13 cellular contexts compared by ENCODE assay signal in the genomic region with DNA sequence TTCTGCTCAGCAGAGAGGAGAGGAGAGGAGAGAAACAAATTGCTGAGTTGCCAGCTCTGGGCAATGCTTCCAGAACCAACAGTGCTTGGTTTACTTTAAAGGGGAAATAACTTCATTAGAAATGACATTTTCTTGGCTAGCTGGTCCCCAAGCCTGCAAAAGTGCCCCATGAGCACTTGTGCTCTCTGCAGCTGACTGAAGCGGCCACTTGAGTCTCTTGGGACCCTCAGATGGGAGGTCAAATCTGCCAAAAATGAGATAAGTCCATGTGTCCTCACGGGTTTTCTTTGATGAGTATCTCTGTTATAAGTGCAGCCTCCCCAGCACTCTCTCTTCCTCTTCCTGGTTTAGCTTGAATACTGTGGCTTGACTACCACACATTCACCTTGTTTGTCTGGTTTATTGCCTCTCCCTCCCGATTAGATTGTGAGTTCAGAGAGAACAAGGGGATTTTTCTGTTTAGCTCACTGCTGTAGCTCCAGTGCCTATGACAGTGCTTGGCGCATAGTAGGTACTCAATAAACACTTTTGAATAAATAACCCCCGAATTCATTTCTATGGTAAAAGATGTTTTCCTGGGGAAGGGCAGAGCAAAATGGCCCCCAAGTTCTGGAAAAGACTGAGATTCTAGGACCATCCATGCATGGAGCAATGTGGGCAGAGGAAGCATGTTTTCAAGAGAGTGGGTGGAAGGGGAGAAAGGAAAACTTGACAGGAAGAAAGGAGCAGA.
DNase-seq lines count a peak whose midpoint lies in the region; ATAC-seq and TF ChIP-seq lines count a peak whose summit lies in the region.
"Had no signal": no experiment of that assay in that cellular context is flagged by ENCODE, and none has a peak within 500 bp of the region (broad histone marks: within the 10 kb centered on the region; RNA-seq: fewer than 3 reads in every experiment).

No MANE protein-coding gene starts in this region.

- no peaks in the 10 kb centered on the region for H3K27me3 ChIP-seq in mucosa of rectum (ENCODE audit: control insufficient read depth in 2 of 2, insufficient read depth in 2 of 2, low read length in 2 of 2)
- H3K27me3 ChIP-seq: upper lobe of right lung had no signal

- H3K4me1 ChIP-seq in mucosa of rectum (ENCODE audit: control insufficient read depth in 2 of 2, insufficient read depth in 2 of 2, low read length in 2 of 2), result peaks cover 13 to 29% of the 10 kb centered on the region in 2 donors

- H3K4me3 ChIP-seq in mucosa of rectum (ENCODE audit: low read length in 2 of 2), result peak overlapping the region in 1 of 2 donors; percentile 55
- H3K4me3 ChIP-seq: K562, upper lobe of right lung had no signal

- peak overlapping the region; percentile 73 for H3K27ac ChIP-seq in C4-2B
- peak overlapping the region; percentile 69 for H3K27ac ChIP-seq in VCaP
- peak overlapping the region; percentile 83 to 94 for H3K27ac ChIP-seq in mucosa of rectum (ENCODE audit: low read depth in 2 of 2, low read length in 2 of 2)
- no peak overlapping the region for H3K27ac ChIP-seq in caudate nucleus (ENCODE audit: low read depth, low read length)
- H3K27ac ChIP-seq: upper lobe of right lung had no signal

- H3K9ac ChIP-seq in mucosa of rectum (ENCODE audit: low read depth in 1 of 2, low read length in 2 of 2), result peak overlapping the region in 1 of 2 donors; percentile 51

- H3K9me3 ChIP-seq in mucosa of rectum (ENCODE audit: control insufficient read depth in 2 of 2, low read length in 2 of 2), result no peaks in the 10 kb centered on the region
- H3K9me3 ChIP-seq: upper lobe of right lung had no signal

- no peak for TF ChIP-seq CTCF in C4-2B (conservative IDR thresholded peaks at IDR 0.05)
- no peak for TF ChIP-seq CTCF in VCaP (conservative IDR thresholded peaks at IDR 0.05)

- ATAC-seq in GM21737 (IDR thresholded peaks at IDR 0.05; ENCODE audit: unreplicated experiment), result no peak
- ATAC-seq: K562, upper lobe of right lung had no signal

- no peaks in the 10 kb centered on the region for H3K36me3 ChIP-seq in mucosa of rectum (ENCODE audit: control insufficient read depth in 2 of 2, insufficient read depth in 2 of 2, low read length in 2 of 2)
- H3K36me3 ChIP-seq: upper lobe of right lung had no signal

- DNase-seq in LoVo (ENCODE audit: low spot score) (peak; percentile 16), NCI-H510A treated with DMSO at 0.1 percent for 48 hours (lab: John Stamatoyannopoulos, UW) (no peak), caudate nucleus (lab: John Stamatoyannopoulos, UW) (no peak), T-helper 2 cell (no peak)
- DNase-seq: endodermal cell, NCI-H2081, NCI-H69, upper lobe of right lung had no signal
